Comparison of ENCODE assay signal across 9 cellular contexts in the genomic region with DNA sequence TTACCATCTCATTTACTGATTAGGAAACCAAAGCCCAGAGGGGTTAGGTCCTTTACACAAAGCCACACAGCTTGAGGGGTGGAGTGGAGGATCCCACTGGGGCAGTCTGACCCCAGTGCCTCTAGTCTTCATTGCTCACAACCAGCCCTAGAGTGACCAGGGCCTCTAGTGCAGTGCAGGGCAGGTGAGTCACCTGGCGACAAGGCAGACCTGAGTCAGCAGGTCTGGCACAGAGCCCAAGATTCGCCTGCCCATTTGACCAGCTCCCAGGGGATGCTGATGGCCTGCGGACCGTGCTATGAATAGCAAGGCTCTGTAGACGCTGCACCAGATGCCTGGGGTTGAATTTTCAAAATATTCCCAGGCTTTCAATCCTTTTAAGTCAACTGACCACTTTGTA. TPM values are rescaled to one million over a fixed set of nuclear protein-coding genes. Genes with fewer than 3 reads are reported as not detected.
DNase-seq lines count a peak whose midpoint lies in the region; ATAC-seq lines count a peak whose summit lies in the region.
"Had no signal": no experiment of that assay in that cellular context is flagged by ENCODE, and none has a peak within 500 bp of the region (broad histone marks: within the 10 kb centered on the region; RNA-seq: fewer than 3 reads in every experiment).

No MANE protein-coding gene starts in this region.

- H3K9ac ChIP-seq in mesendoderm (ENCODE audit: low read length): no peak overlapping the region

- H3K23ac ChIP-seq in mesendoderm (ENCODE audit: low read length): no peak overlapping the region

- no peak overlapping the region for H3K27ac Mint-ChIP-seq in activated CD4-positive, alpha-beta T cell treated with anti-CD3 and anti-CD28 coated beads, Interleukin-2, amount 10 ng/mL, durations not matched to agents 24 days and 14 days

- no peak overlapping the region for H3K4ac ChIP-seq in mesendoderm (ENCODE audit: low read depth, low read length)

- no peak overlapping the region for H3K4me3 Mint-ChIP-seq in activated CD4-positive, alpha-beta T cell treated with anti-CD3 and anti-CD28 coated beads, Interleukin-2, amount 10 ng/mL, durations not matched to agents 24 days and 14 days
- H3K4me3 Mint-ChIP-seq: activated T-cell treated with anti-CD3 and anti-CD28 coated beads, Interleukin-2, amount 50 U/mL, for 4 hours; neural crest cell had no signal

- H3K4me2 ChIP-seq in mesendoderm (ENCODE audit: low read length): no peak overlapping the region

- H3K18ac ChIP-seq in mesendoderm (ENCODE audit: low read length): no peak overlapping the region

- no peaks in the 10 kb centered on the region for H3K79me1 ChIP-seq in mesendoderm (ENCODE audit: low read length)

- H2AK5ac ChIP-seq in mesendoderm (ENCODE audit: low read length): no peak overlapping the region

- no peaks in the 10 kb centered on the region for H3K27me3 ChIP-seq in mesendoderm (ENCODE audit: insufficient read depth, low read length, poor library complexity)

- no peaks in the 10 kb centered on the region for H3K4me1 Mint-ChIP-seq in activated CD4-positive, alpha-beta T cell treated with anti-CD3 and anti-CD28 coated beads, Interleukin-2, amount 10 ng/mL, durations not matched to agents 24 days and 14 days
- H3K4me1 Mint-ChIP-seq: neural crest cell had no signal

- peak overlapping the region; percentile 16 for H3K27ac ChIP-seq in mesendoderm (ENCODE audit: low read depth, low read length)

- no peaks in the 10 kb centered on the region for H3K9me3 Mint-ChIP-seq in activated CD4-positive, alpha-beta T cell treated with anti-CD3 and anti-CD28 coated beads, Interleukin-2, amount 10 ng/mL, durations not matched to agents 24 days and 14 days
- H3K9me3 Mint-ChIP-seq: activated T-cell treated with anti-CD3 and anti-CD28 coated beads, Interleukin-2, amount 50 U/mL, for 4 hours; neural crest cell had no signal

- no CpG with 5 or more reads among the region's 5 CpGs for WGBS in mesendoderm (ENCODE audit: extremely low coverage, insufficient coverage, low lambda C conversion rate)

- intact Hi-C loops in activated CD4-positive, alpha-beta T cell treated with anti-CD3 and anti-CD28 coated beads, Interleukin-2, amount 10 ng/mL, durations not matched to agents 24 days and 14 days (cut with micrococcal nuclease): no loop called here

- peaks cover 2% of the 10 kb centered on the region for H3K4me1 ChIP-seq in mesendoderm (ENCODE audit: control insufficient read depth, low read depth, low read length)

- no peak overlapping the region for H4K8ac ChIP-seq in mesendoderm (ENCODE audit: low read depth, low read length)

- DNase-seq in HPDE6-E6E7 (ENCODE audit: extremely low spot score) (peak; percentile 99), SW480 (ENCODE audit: low spot score) (peak; percentile 82), mesendoderm (peak; percentile 29), nucleus accumbens (lab: John Stamatoyannopoulos, UW) (no peak)
- no peak for DNase-seq in activated CD4-positive, alpha-beta T cell treated with anti-CD3 and anti-CD28 coated beads, Interleukin-2, amount 10 ng/mL, durations not matched to agents 24 days and 14 days
- DNase-seq: activated T-cell treated with anti-CD3 and anti-CD28 coated beads, Interleukin-2, amount 50 U/mL, for 4 hours; cerebellar nuclear complex had no signal

- no peaks in the 10 kb centered on the region for H3K36me3 ChIP-seq in mesendoderm (ENCODE audit: control insufficient read depth, insufficient read depth, low read length)

- H3K56ac ChIP-seq in mesendoderm (ENCODE audit: low read length): no peak overlapping the region

- no peak for ATAC-seq in HG03175 (IDR thresholded peaks at IDR 0.05; ENCODE audit: unreplicated experiment)
- ATAC-seq: activated T-cell treated with anti-CD3 and anti-CD28 coated beads, Interleukin-2, amount 50 U/mL, for 4 hours had no signal

- no peak overlapping the region for H3K4me3 ChIP-seq in mesendoderm (ENCODE audit: low read length)

- H2BK15ac ChIP-seq in mesendoderm (replicated peaks; ENCODE audit: low read depth): no peak overlapping the region

- no peak overlapping the region for H2BK120ac ChIP-seq in mesendoderm (ENCODE audit: low read depth, low read length)

- no peak overlapping the region for H4K5ac ChIP-seq in mesendoderm (ENCODE audit: low read length)

- H3K36me3 Mint-ChIP-seq in activated CD4-positive, alpha-beta T cell treated with anti-CD3 and anti-CD28 coated beads, Interleukin-2, amount 10 ng/mL, durations not matched to agents 24 days and 14 days (ENCODE audit: low read depth): no peaks in the 10 kb centered on the region

- H2BK5ac ChIP-seq in mesendoderm (ENCODE audit: low read length): no peak overlapping the region

- no peaks in the 10 kb centered on the region for H3K27me3 Mint-ChIP-seq in activated CD4-positive, alpha-beta T cell treated with anti-CD3 and anti-CD28 coated beads, Interleukin-2, amount 10 ng/mL, durations not matched to agents 24 days and 14 days

- no peaks in the 10 kb centered on the region for H3K79me2 ChIP-seq in mesendoderm (ENCODE audit: control insufficient read depth, insufficient read depth, low read length)

RNA-seq across cellular contexts. Expression of a gene that starts 29.9 kb away (rescaled TPM):
- 3.1 TPM for polyA plus RNA-seq in mesendoderm (2013, experiment 1 of 2)
- polyA plus RNA-seq in mesendoderm (2013, experiment 2 of 2): 3.2 TPM
- total RNA-seq in activated CD4-positive, alpha-beta T cell treated with anti-CD3 and anti-CD28 coated beads, Interleukin-2, amount 10 ng/mL, durations not matched to agents 24 days and 14 days: 0.47 and 0.71 TPM in 2 replicates

RNA-seq across cellular contexts. Expression of a gene that starts 48.0 kb away (rescaled TPM):
- polyA plus RNA-seq in mesendoderm (2013, experiment 1 of 2): 19.3 TPM
- polyA plus RNA-seq in mesendoderm (2013, experiment 2 of 2): 19.1 TPM
- total RNA-seq in activated CD4-positive, alpha-beta T cell treated with anti-CD3 and anti-CD28 coated beads, Interleukin-2, amount 10 ng/mL, durations not matched to agents 24 days and 14 days: 26.6 and 29.0 TPM in 2 replicates

RNA-seq across cellular contexts. Expression of a gene that starts 48.0 kb away (rescaled TPM):
- 1.5 TPM for polyA plus RNA-seq in mesendoderm (2013, experiment 1 of 2)
- polyA plus RNA-seq in mesendoderm (2013, experiment 2 of 2): 1.8 TPM
- 6.1 and 6.4 TPM in 2 replicates for total RNA-seq in activated CD4-positive, alpha-beta T cell treated with anti-CD3 and anti-CD28 coated beads, Interleukin-2, amount 10 ng/mL, durations not matched to agents 24 days and 14 days

RNA-seq across cellular contexts. Expression of a gene that starts 54.7 kb away (rescaled TPM):
- 0.18 TPM for polyA plus RNA-seq in mesendoderm (2013, experiment 1 of 2)
- 0.35 TPM for polyA plus RNA-seq in mesendoderm (2013, experiment 2 of 2)
- total RNA-seq in activated CD4-positive, alpha-beta T cell treated with anti-CD3 and anti-CD28 coated beads, Interleukin-2, amount 10 ng/mL, durations not matched to agents 24 days and 14 days: 5.2 and 5.3 TPM in 2 replicates

Comparison
In these comparisons a context has a peak if more than half of its experiments do, and no peak if none do; other contexts are left out.
1. DNase-seq: peak in HPDE6-E6E7 (single experiment), SW480 (single experiment) and mesendoderm (single experiment); none in nucleus accumbens (0 of 56) and activated CD4-positive, alpha-beta T cell treated with anti-CD3 and anti-CD28 coated beads, Interleukin-2, amount 10 ng/mL, durations not matched to agents 24 days and 14 days (single experiment).